In genomic region chr11:90204832-90205646, GRCh38 we compare ENCODE assay signal across 7 cellular contexts. TPM values are rescaled to one million over a fixed set of nuclear protein-coding genes. Genes with fewer than 3 reads are reported as not detected.
A peak's percentile ranks its signal among the peaks of the same experiment; 100 is the strongest.
DNase-seq lines count a peak whose midpoint lies in the region; ATAC-seq and TF ChIP-seq lines count a peak whose summit lies in the region.

No MANE protein-coding gene starts in this region.

- H3K4me1 ChIP-seq in uterus, result no peaks in the 10 kb centered on the region

- H3K27me3 ChIP-seq in uterus, result no peaks in the 10 kb centered on the region

- H3K4me3 ChIP-seq in uterus, result no peak overlapping the region

- TF ChIP-seq CTCF in uterus (IDR thresholded peaks at IDR 0.05), result peak; percentile 67 to 83 (median 75)

- no peaks in the 10 kb centered on the region for H3K9me3 ChIP-seq in uterus

- DNase-seq in DMS53 treated with DMSO at 0.1 percent for 48 hours (lab: John Stamatoyannopoulos, UW; ENCODE audit: unreplicated experiment), result peak; percentile 78
- DNase-seq in NCI-H524 (lab: John Stamatoyannopoulos, UW), result peak; percentile 20 to 39
- peak; percentile 64 for DNase-seq in astrocyte of the hippocampus (ENCODE audit: low read depth, low spot score)
- peak; percentile 66 for DNase-seq in kidney tubule cell (ENCODE audit: low spot score)
- no peak for DNase-seq in uterus

- H3K36me3 ChIP-seq in uterus, result no peaks in the 10 kb centered on the region

- ATAC-seq in GM19043 (IDR thresholded peaks at IDR 0.05; ENCODE audit: low read depth, unreplicated experiment), result peak; percentile 74
- ATAC-seq in HG03175 (IDR thresholded peaks at IDR 0.05; ENCODE audit: unreplicated experiment), result peak; percentile 86

- no peak overlapping the region for H3K27ac ChIP-seq in uterus

- intact Hi-C loops in uterus (cut with DNase I; ENCODE audit: low total_unique reads), result no loop called here

- TF ChIP-seq POLR2A in uterus (IDR thresholded peaks at IDR 0.05), result no peak

RNA-seq across cellular contexts. Expression of gene CHORDC1, which starts 17.8 kb away (rescaled TPM):
- 100 to 1,000 TPM in 1 of 4 donors, 10 to 100 TPM in 3; 23.5 to 373 (median 58.7) TPM for total RNA-seq in uterus

Comparison
In these comparisons a context has a peak if more than half of its experiments do, and no peak if none do; other contexts are left out.
1. DNase-seq: peak in DMS53 treated with DMSO at 0.1 percent for 48 hours (single experiment), NCI-H524 (2 of 2), astrocyte of the hippocampus (single experiment) and kidney tubule cell (single experiment); none in uterus (0 of 2).